14 cellular contexts compared by ENCODE assay signal in genomic region chr3:192155194-192155593, GRCh38.
DNase-seq lines count a peak whose midpoint lies in the region; ATAC-seq and TF ChIP-seq lines count a peak whose summit lies in the region.
"Had no signal": no experiment of that assay in that cellular context is flagged by ENCODE, and none has a peak within 500 bp of the region (broad histone marks: within the 10 kb centered on the region; RNA-seq: fewer than 3 reads in every experiment).

No MANE protein-coding gene starts in this region.

- ATAC-seq in HG03135 (IDR thresholded peaks at IDR 0.05; ENCODE audit: unreplicated experiment) (no peak), HG03460 (IDR thresholded peaks at IDR 0.05; ENCODE audit: unreplicated experiment) (no peak)
- ATAC-seq: K562; naive thymus-derived CD8-positive, alpha-beta T cell had no signal

- H3K36me3 ChIP-seq in HUES6 (ENCODE audit: control insufficient read depth, insufficient read depth, low read length) (no peaks in the 10 kb centered on the region), SK-N-MC (ENCODE audit: insufficient read depth, low read length) (no peaks in the 10 kb centered on the region), esophagus squamous epithelium (no peaks in the 10 kb centered on the region)
- H3K36me3 ChIP-seq: SJCRH30 had no signal

- no peak for TF ChIP-seq POLR2A in esophagus squamous epithelium (IDR thresholded peaks at IDR 0.05)

- H3K9ac ChIP-seq in HUES6 (ENCODE audit: low read length), result peak overlapping the region; percentile 5
- no peak overlapping the region for H3K9ac ChIP-seq in SK-N-MC (ENCODE audit: insufficient read length)

- TF ChIP-seq CTCF in esophagus squamous epithelium (IDR thresholded peaks at IDR 0.05) (no peak), retinal pigment epithelial cell (conservative IDR thresholded peaks at IDR 0.05; ENCODE audit: low read depth, low read length) (no peak)

- DNase-seq in SK-N-MC (ENCODE audit: low read depth, low spot score) (no peak), esophagus squamous epithelium (lab: John Stamatoyannopoulos, UW) (no peak), retinal pigment epithelial cell (ENCODE audit: low read depth) (no peak), NOMO-1 treated with dmso at 0.1 percent for 144 hours (lab: John Stamatoyannopoulos, UW; ENCODE audit: unreplicated experiment) (no peak)
- DNase-seq: foreskin fibroblast; kidney glomerular epithelial cell; naive thymus-derived CD8-positive, alpha-beta T cell; NCI-H1694; NCI-H82; SJCRH30 had no signal

- H3K4me3 ChIP-seq in HUES6 (ENCODE audit: low read depth, low read length), result peak overlapping the region; percentile 53
- H3K4me3 ChIP-seq in SK-N-MC, result peak overlapping the region; percentile 42
- H3K4me3 ChIP-seq in esophagus squamous epithelium, result peak overlapping the region; percentile 6 to 50 (median 24)
- H3K4me3 ChIP-seq in retinal pigment epithelial cell (ENCODE audit: low read length), result peak overlapping the region; percentile 34
- H3K4me3 ChIP-seq: K562, SJCRH30 had no signal

- no peaks in the 10 kb centered on the region for H3K9me3 ChIP-seq in HUES6 (ENCODE audit: control insufficient read depth, insufficient read depth, low read depth, low read length)
- H3K9me3 ChIP-seq in SK-N-MC (ENCODE audit: low read depth, low read length), result no peaks in the 10 kb centered on the region
- no peaks in the 10 kb centered on the region for H3K9me3 ChIP-seq in esophagus squamous epithelium
- H3K9me3 ChIP-seq: SJCRH30 had no signal

- H3K27me3 ChIP-seq in HUES6 (ENCODE audit: control insufficient read depth, insufficient read depth, low read length) (no peaks in the 10 kb centered on the region), esophagus squamous epithelium (no peaks in the 10 kb centered on the region)
- H3K27me3 ChIP-seq: SJCRH30 had no signal

- intact Hi-C loops in esophagus squamous epithelium (cut with DNase I), result no loop called here

- 11 to 21% methylated on average over 4 to 8 of the region's 9 CpGs for WGBS in esophagus squamous epithelium, 2 donors

- H3K27ac ChIP-seq in HUES6 (ENCODE audit: low read depth, low read length) (no peak overlapping the region), SK-N-MC (no peak overlapping the region), esophagus squamous epithelium (no peak overlapping the region)
- H3K27ac ChIP-seq: SJCRH30 had no signal

- H3K4me1 ChIP-seq in HUES6 (ENCODE audit: control insufficient read depth, insufficient read depth, low read length), result peaks cover 7% of the 10 kb centered on the region; the same call in 1 of the 2 replicates
- H3K4me1 ChIP-seq in esophagus squamous epithelium, result no peaks in the 10 kb centered on the region
- H3K4me1 ChIP-seq: SJCRH30 had no signal
